In genomic region chrX:79268788-79269187, GRCh38 we compare ENCODE assay signal across 17 cellular contexts.
DNase-seq lines count a peak whose midpoint lies in the region; ATAC-seq and TF ChIP-seq lines count a peak whose summit lies in the region.
"Had no signal": no experiment of that assay in that cellular context is flagged by ENCODE, and none has a peak within 500 bp of the region (broad histone marks: within the 10 kb centered on the region; RNA-seq: fewer than 3 reads in every experiment).

No MANE protein-coding gene starts in this region.

- peaks cover 50% of the 10 kb centered on the region for H3K4me1 ChIP-seq in A673 (ENCODE audit: insufficient read depth, low read length, poor library complexity, severe bottlenecking)
- peaks cover 27% of the 10 kb centered on the region for H3K4me1 ChIP-seq in CD4-positive, CD25-positive, alpha-beta regulatory T cell (ENCODE audit: control insufficient read depth, insufficient read depth, low read length, poor library complexity, severe bottlenecking)
- H3K4me1 ChIP-seq: esophagus muscularis mucosa, tibial nerve had no signal

- DNase-seq in A673 (ENCODE audit: low spot score) (peak; percentile 41), T-helper 17 cell (no peak), glomerular endothelial cell (ENCODE audit: extremely low read depth, low read depth, low spot score) (peak; percentile 25)
- DNase-seq in CD4-positive, CD25-positive, alpha-beta regulatory T cell = no peak
- no peak for DNase-seq in activated CD4-positive, alpha-beta T cell treated with anti-CD3 and anti-CD28 coated beads for 4 hours
- DNase-seq: AML-193; effector CD8-positive, alpha-beta T cell; left colon; MG63; NCI-H1417 treated with DMSO at 0.1 percent for 48 hours; NCI-H524 treated with DMSO at 0.1 percent for 48 hours; posterior cingulate gyrus; stimulated activated naive CD4-positive, alpha-beta T cell treated with Interleukin-2 at 50 U/mL for 16 hours had no signal

- H3K4me1 Mint-ChIP-seq in CD4-positive, CD25-positive, alpha-beta regulatory T cell = peaks cover 22 to 52% (median 35%) of the 10 kb centered on the region in 4 donors
- peaks cover 21% of the 10 kb centered on the region for H3K4me1 Mint-ChIP-seq in T-helper 17 cell

- no peaks in the 10 kb centered on the region for H3K27me3 Mint-ChIP-seq in CD4-positive, CD25-positive, alpha-beta regulatory T cell
- no peaks in the 10 kb centered on the region for H3K27me3 Mint-ChIP-seq in T-helper 17 cell

- BruUV-seq in A673 (replicated peaks; lab: Mats Ljungman, UMichigan) = no TSS peak

- H3K27ac ChIP-seq in A673 (ENCODE audit: low read depth, low read length, poor library complexity, severe bottlenecking) = peak overlapping the region; percentile 90
- H3K27ac ChIP-seq in CD4-positive, CD25-positive, alpha-beta regulatory T cell (ENCODE audit: insufficient read depth, low read length, poor library complexity, severe bottlenecking) = peak overlapping the region; percentile 36
- H3K27ac ChIP-seq: esophagus muscularis mucosa, tibial nerve had no signal

- H3K4me3 Mint-ChIP-seq in CD4-positive, CD25-positive, alpha-beta regulatory T cell = peak overlapping the region in 1 of 4 donors; percentile 40
- H3K4me3 Mint-ChIP-seq in T-helper 17 cell = no peak overlapping the region

- no peaks in the 10 kb centered on the region for H3K36me3 Mint-ChIP-seq in CD4-positive, CD25-positive, alpha-beta regulatory T cell
- H3K36me3 Mint-ChIP-seq in T-helper 17 cell (ENCODE audit: low read depth) = no peaks in the 10 kb centered on the region

- H3K27me3 ChIP-seq in A673 (replicated peaks; ENCODE audit: insufficient read depth, low read depth, low read length, poor library complexity) = no peaks in the 10 kb centered on the region
- no peaks in the 10 kb centered on the region for H3K27me3 ChIP-seq in CD4-positive, CD25-positive, alpha-beta regulatory T cell (ENCODE audit: control insufficient read depth, insufficient read depth, low read length)
- H3K27me3 ChIP-seq: esophagus muscularis mucosa, MG63 had no signal

- no peaks in the 10 kb centered on the region for H3K9me3 Mint-ChIP-seq in CD4-positive, CD25-positive, alpha-beta regulatory T cell

- no peak for ATAC-seq in CD4-positive, CD25-positive, alpha-beta regulatory T cell (ENCODE audit: low read depth in 2 of 2)
- ATAC-seq in T-helper 17 cell (no peak), GM18861 (IDR thresholded peaks at IDR 0.05; ENCODE audit: unreplicated experiment) (no peak), HG03135 (IDR thresholded peaks at IDR 0.05; ENCODE audit: unreplicated experiment) (no peak)
- ATAC-seq: left colon had no signal

- intact Hi-C loops in A673 (cut with micrococcal nuclease; ENCODE audit: unreplicated experiment) = loop anchor here (5.0 kb wide), 1 partner anchor 121 kb away; no protein-coding TSS in a partner anchor

- CTCF ChIA-PET in A673 (lab: Charles Lee) = no interaction called here

- no peak overlapping the region for H3K4me3 ChIP-seq in A673 (ENCODE audit: low read depth, low read length, poor library complexity, severe bottlenecking)
- H3K4me3 ChIP-seq in CD4-positive, CD25-positive, alpha-beta regulatory T cell (ENCODE audit: low read depth, low read length) = peak overlapping the region; percentile 32
- H3K4me3 ChIP-seq: esophagus muscularis mucosa, MG63, tibial nerve had no signal

- TF ChIP-seq CTCF in A673 (conservative IDR thresholded peaks at IDR 0.05; ENCODE audit: low read depth, low read length) = no peak

- POLR2A ChIA-PET in A673 (lab: Charles Lee; ENCODE audit: low non-redundant PET) = no interaction called here

- H3K27ac Mint-ChIP-seq in CD4-positive, CD25-positive, alpha-beta regulatory T cell = peak overlapping the region; percentile 2 to 79 (median 58)
- peak overlapping the region; percentile 87 for H3K27ac Mint-ChIP-seq in T-helper 17 cell

- no peaks in the 10 kb centered on the region for H3K36me3 ChIP-seq in A673 (ENCODE audit: insufficient read depth, low read length, poor library complexity, severe bottlenecking)
- no peaks in the 10 kb centered on the region for H3K36me3 ChIP-seq in CD4-positive, CD25-positive, alpha-beta regulatory T cell (ENCODE audit: control insufficient read depth, insufficient read depth, low read length)
- H3K36me3 ChIP-seq: esophagus muscularis mucosa, MG63, tibial nerve had no signal

- H3K9me3 ChIP-seq in A673 (ENCODE audit: low read depth, low read length, poor library complexity, severe bottlenecking) (no peaks in the 10 kb centered on the region), T-helper 17 cell (ENCODE audit: control insufficient read depth, low read length, poor library complexity, severe bottlenecking) (no peaks in the 10 kb centered on the region)
- H3K9me3 ChIP-seq in CD4-positive, CD25-positive, alpha-beta regulatory T cell (ENCODE audit: control insufficient read depth in 2 of 2, low read length in 2 of 2) = no peaks in the 10 kb centered on the region
- H3K9me3 ChIP-seq: esophagus muscularis mucosa, MG63, tibial nerve had no signal

Comparison
In these comparisons a context has a peak if more than half of its experiments do, and no peak if none do; other contexts are left out.
1. DNase-seq: peak in A673 (single experiment) and glomerular endothelial cell (single experiment); none in CD4-positive, CD25-positive, alpha-beta regulatory T cell (0 of 3), T-helper 17 cell (0 of 3) and activated CD4-positive, alpha-beta T cell treated with anti-CD3 and anti-CD28 coated beads for 4 hours (0 of 2).